Comparison of ENCODE assay signal across 11 cellular contexts in the genomic region with DNA sequence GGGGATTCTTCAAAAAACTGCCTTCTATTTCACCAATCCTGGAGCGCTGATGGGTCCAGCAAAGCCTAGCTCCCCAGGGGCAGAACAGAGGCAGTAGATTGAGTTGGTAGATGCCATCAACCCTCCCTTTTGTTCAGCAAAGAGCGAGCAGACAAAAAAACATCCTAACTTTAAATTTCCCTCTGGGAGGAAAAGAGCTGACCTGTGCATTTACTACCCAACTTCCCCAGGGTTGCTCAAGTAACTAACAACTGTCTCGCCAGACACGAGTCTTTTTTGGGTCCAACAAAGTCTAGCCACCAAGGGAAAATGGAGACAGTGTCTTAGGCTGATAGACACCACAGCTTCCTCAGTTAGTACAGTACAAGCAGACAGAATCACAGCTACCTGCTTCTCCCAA.
"Had no signal": no experiment of that assay in that cellular context is flagged by ENCODE, and none has a peak within 500 bp of the region (broad histone marks: within the 10 kb centered on the region; RNA-seq: fewer than 3 reads in every experiment).

No MANE protein-coding gene starts in this region.

- H3K9me3 ChIP-seq: HAP-1 had no signal

- H3K9ac ChIP-seq: GM23248 had no signal

- H2AFZ ChIP-seq: GM23248, GM23338 had no signal

- FAIRE-seq: H1, H54 had no signal

- H3K4me3 ChIP-seq: GM23248, GM23338, HAP-1 had no signal

- ATAC-seq: GM23338, HCT116 had no signal

- DNase-seq: GM23248, GOT3, H7, H9, HCEC 1CT, HFFc6 had no signal

- H3K27ac ChIP-seq: GM23248 had no signal

- H3K4me2 ChIP-seq: GM23338 had no signal

- H3K36me3 ChIP-seq: HAP-1 had no signal

- H3K4me1 ChIP-seq: HAP-1 had no signal
